Comparison of ENCODE assay signal across 20 cellular contexts in the genomic region with DNA sequence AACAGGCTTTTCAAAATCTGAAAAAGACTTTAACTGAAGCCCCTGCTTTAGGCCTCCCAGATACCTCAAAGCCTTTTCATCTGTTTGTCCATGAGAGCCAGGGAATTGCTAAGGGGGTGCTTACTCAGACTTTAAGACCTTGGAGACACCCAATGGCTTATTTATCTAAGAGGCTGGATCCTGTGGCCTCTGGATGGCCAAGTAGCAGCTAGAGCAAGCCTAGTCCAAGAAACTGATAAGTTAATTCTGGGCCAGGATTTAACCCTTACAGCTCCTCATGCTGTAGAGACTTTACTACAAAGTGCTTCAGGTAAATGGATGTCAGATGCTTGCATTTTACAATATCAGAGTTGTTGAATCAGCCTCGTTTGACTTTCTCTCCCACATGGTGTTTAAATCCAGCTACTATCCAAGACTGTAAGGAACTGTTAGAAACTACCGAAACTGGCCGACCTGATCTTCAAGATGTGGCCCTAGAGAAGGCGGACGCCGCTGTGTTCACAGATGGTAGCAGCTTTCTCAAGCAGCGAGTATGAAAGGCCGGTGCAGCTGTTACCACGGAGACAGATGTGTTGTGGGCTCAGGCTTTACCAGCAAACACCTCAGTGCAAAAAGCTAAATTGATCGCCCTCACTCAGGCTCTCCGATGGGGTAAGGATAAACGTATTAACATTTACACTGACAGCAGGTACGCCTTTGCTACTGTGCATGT. TPM values are rescaled to one million over a fixed set of nuclear protein-coding genes. Genes with fewer than 3 reads are reported as not detected.
DNase-seq lines count a peak whose midpoint lies in the region; ATAC-seq and TF ChIP-seq lines count a peak whose summit lies in the region.
"Had no signal": no experiment of that assay in that cellular context is flagged by ENCODE, and none has a peak within 500 bp of the region (broad histone marks: within the 10 kb centered on the region; RNA-seq: fewer than 3 reads in every experiment).

No MANE protein-coding gene starts in this region.

- no peak for TF ChIP-seq CTCF in right atrium auricular region (IDR thresholded peaks at IDR 0.05)
- TF ChIP-seq CTCF in nephron (IDR thresholded peaks at IDR 0.05; ENCODE audit: unreplicated experiment in 3 of 3), result no peak
- TF ChIP-seq CTCF in WERI-Rb-1 (IDR thresholded peaks at IDR 0.05; ENCODE audit: low read depth, low read length), result no peak

- peaks cover 0 to 16% of the 10 kb centered on the region in 2 donors for H3K4me1 ChIP-seq in right atrium auricular region
- no peaks in the 10 kb centered on the region for H3K4me1 ChIP-seq in endocrine pancreas (ENCODE audit: control insufficient read depth, insufficient read depth, low read length)

- no peak overlapping the region for H3K4me3 ChIP-seq in right atrium auricular region
- H3K4me3 ChIP-seq in endocrine pancreas (ENCODE audit: control insufficient read depth, insufficient read depth, low read length), result peak overlapping the region; percentile 3
- no peak overlapping the region for H3K4me3 ChIP-seq in WERI-Rb-1 (ENCODE audit: low read depth, low read length)
- H3K4me3 ChIP-seq: adrenal gland, dorsolateral prefrontal cortex, left lung had no signal

- peak overlapping the region in 2 of 3 experiments; percentile 50 to 63 for H3K4me3 Mint-ChIP-seq in nephron

- no peak for ATAC-seq in left cardiac atrium
- ATAC-seq: left lung had no signal

- peaks cover 5% of the 10 kb centered on the region for H3K36me3 Mint-ChIP-seq in nephron (ENCODE audit: low read depth)

- intact Hi-C loops in left cardiac atrium (cut with DNase I), result no loop called here

- H3K27ac Mint-ChIP-seq in nephron, result peak overlapping the region in 1 of 3 experiments; percentile 24

- H3K4me1 Mint-ChIP-seq in nephron, result peaks cover 29% of the 10 kb centered on the region

- no peak overlapping the region for H3K9ac ChIP-seq in endocrine pancreas (ENCODE audit: control insufficient read depth, insufficient read depth, low read length)
- H3K9ac ChIP-seq: KMS-11 had no signal

- H3K9me3 ChIP-seq in right atrium auricular region (no peaks in the 10 kb centered on the region), endocrine pancreas (ENCODE audit: control insufficient read depth, low read length) (no peaks in the 10 kb centered on the region), WERI-Rb-1 (ENCODE audit: severe bottlenecking) (peaks cover 6% of the 10 kb centered on the region)
- H3K9me3 ChIP-seq: adrenal gland, left lung, ovary had no signal

- peaks cover 4% of the 10 kb centered on the region for H3K9me3 Mint-ChIP-seq in nephron

- no peaks in the 10 kb centered on the region for H3K36me3 ChIP-seq in right atrium auricular region
- H3K36me3 ChIP-seq in endocrine pancreas (ENCODE audit: control insufficient read depth, insufficient read depth, low read length), result no peaks in the 10 kb centered on the region
- H3K36me3 ChIP-seq in WERI-Rb-1, result peaks cover 4% of the 10 kb centered on the region; the same call in 1 of the 2 replicates
- H3K36me3 ChIP-seq: adrenal gland, left lung, ovary had no signal

- H3K27me3 ChIP-seq in right atrium auricular region (no peaks in the 10 kb centered on the region), endocrine pancreas (ENCODE audit: control insufficient read depth, insufficient read depth, low read length) (no peaks in the 10 kb centered on the region), WERI-Rb-1 (ENCODE audit: insufficient read depth, low read depth, severe bottlenecking) (no peaks in the 10 kb centered on the region)
- H3K27me3 ChIP-seq: adrenal gland, dorsolateral prefrontal cortex, left lung, ovary had no signal

- DNase-seq in right atrium auricular region (ENCODE audit: low spot score), result no peak
- DNase-seq in left cardiac atrium, result no peak
- no peak for DNase-seq in NK-92 treated with Interleukin-12 subunit alpha and Interleukin-12 subunit beta, amount 100 ng/mL, for 24 hours (lab: John Stamatoyannopoulos, UW)
- DNase-seq in SIG-M5 treated with dmso at 0.1 percent for 504 hours (lab: John Stamatoyannopoulos, UW; ENCODE audit: unreplicated experiment), result no peak
- DNase-seq in activated CD4-positive, alpha-beta T cell treated with anti-CD3 and anti-CD28 coated beads for 4 hours, result no peak
- DNase-seq in WERI-Rb-1, result no peak
- DNase-seq: activated CD8-positive, alpha-beta memory T cell treated with anti-CD3 and anti-CD28 coated beads, Interleukin-2, amount 50 U/mL, for 48 hours; activated effector memory CD4-positive, alpha-beta T cell treated with anti-CD3 and anti-CD28 coated beads, Interleukin-2, amount 50 U/mL, for 16 hours; adrenal gland; C1 segment of cervical spinal cord; dorsolateral prefrontal cortex; left lung; NCI-H1048; NCI-H1930; NCI-H446 treated with DMSO at 0.1 percent for 48 hours; ovary; stimulated activated CD4-positive, alpha-beta T cell treated with anti-CD3 and anti-CD28 coated beads, Interleukin-2, amount 100 ng/mL, for 48 hours had no signal

- peak overlapping the region; percentile 76 to 89 for H3K27ac ChIP-seq in right atrium auricular region
- no peak overlapping the region for H3K27ac ChIP-seq in WERI-Rb-1
- H3K27ac ChIP-seq: adrenal gland, dorsolateral prefrontal cortex, KMS-11, left lung had no signal

- H3K27me3 Mint-ChIP-seq in nephron (ENCODE audit: low read depth), result peaks cover 3% of the 10 kb centered on the region

RNA-seq across cellular contexts. Expression of a gene that starts 3.3 kb away (rescaled TPM):
- total RNA-seq in right atrium auricular region (1 to 10 TPM; 5.1 to 8.7 TPM), left cardiac atrium (1 to 10 TPM; 5.3 to 5.4 TPM)
